In genomic region chr13:99205621-99206220, GRCh38 we compare ENCODE assay signal across 20 cellular contexts. TPM values are rescaled to one million over a fixed set of nuclear protein-coding genes. Genes with fewer than 3 reads are reported as not detected.
DNase-seq lines count a peak whose midpoint lies in the region; ATAC-seq and TF ChIP-seq lines count a peak whose summit lies in the region.
"Had no signal": no experiment of that assay in that cellular context is flagged by ENCODE, and none has a peak within 500 bp of the region (broad histone marks: within the 10 kb centered on the region; RNA-seq: fewer than 3 reads in every experiment).

No MANE protein-coding gene starts in this region.

- H3K36me3 Mint-ChIP-seq in T-helper 1 cell treated with Interleukin-12 subunit alpha and Interleukin-12 subunit beta and Interleukin-4 antibody, amounts not matched to agents 30 μg/mL and 1 μg/mL, for 36 hours (ENCODE audit: low read depth) = peaks cover 51% of the 10 kb centered on the region
- H3K36me3 Mint-ChIP-seq in activated T-helper 17 cell treated with anti-CD3 and anti-CD28 coated beads, Interleukin-2, amount 50 U/mL, for 72 hours (ENCODE audit: low read depth) = peaks cover 79% of the 10 kb centered on the region
- peaks cover 7 to 33% (median 9%) of the 10 kb centered on the region in 3 donors for H3K36me3 Mint-ChIP-seq in naive thymus-derived CD8-positive, alpha-beta T cell

- no peak for TF ChIP-seq CTCF in DND-41 (IDR thresholded peaks at IDR 0.05; ENCODE audit: borderline replicate concordance, extremely low read depth, low read length, poor library complexity, severe bottlenecking)

- no peak overlapping the region for H3K4me3 ChIP-seq in DND-41 (ENCODE audit: low read depth in 1 of 2, low read length in 2 of 2)
- H3K4me3 ChIP-seq: ascending aorta had no signal

- H3K4me1 Mint-ChIP-seq in T-helper 1 cell treated with Interleukin-12 subunit alpha and Interleukin-12 subunit beta and Interleukin-4 antibody, amounts not matched to agents 30 μg/mL and 1 μg/mL, for 36 hours (ENCODE audit: low read depth) = peaks cover 59% of the 10 kb centered on the region
- peaks cover 59% of the 10 kb centered on the region for H3K4me1 Mint-ChIP-seq in activated T-helper 17 cell treated with anti-CD3 and anti-CD28 coated beads, Interleukin-2, amount 50 U/mL, for 72 hours
- peaks cover 63 to 95% (median 86%) of the 10 kb centered on the region in 4 donors for H3K4me1 Mint-ChIP-seq in naive thymus-derived CD8-positive, alpha-beta T cell

- H3K4me1 ChIP-seq in DND-41 (ENCODE audit: insufficient read depth, low read length) = peaks cover 46% of the 10 kb centered on the region

- H3K27me3 ChIP-seq in DND-41 (ENCODE audit: insufficient read depth, low read length, poor library complexity) = no peaks in the 10 kb centered on the region
- H3K27me3 ChIP-seq: ascending aorta had no signal

- POLR2A ChIA-PET in naive thymus-derived CD8-positive, alpha-beta T cell (lab: Charles Lee) = interaction anchor here (1.0 to 13.7 kb wide), 8 partner anchors 11 to 118 kb away, joined by 3 to 319 read pairs (median 13); partner anchors contain the start of gene GPR18

- no peak overlapping the region for H3K4me2 ChIP-seq in DND-41 (ENCODE audit: insufficient read depth, low read length)

- no peaks in the 10 kb centered on the region for H3K9me3 ChIP-seq in DND-41 (ENCODE audit: insufficient read depth, low read length, severe bottlenecking)
- H3K9me3 ChIP-seq: ascending aorta had no signal

- H3K27me3 Mint-ChIP-seq in T-helper 1 cell treated with Interleukin-12 subunit alpha and Interleukin-12 subunit beta and Interleukin-4 antibody, amounts not matched to agents 30 μg/mL and 1 μg/mL, for 36 hours (ENCODE audit: low read depth) = peaks cover 24% of the 10 kb centered on the region
- H3K27me3 Mint-ChIP-seq in activated T-helper 17 cell treated with anti-CD3 and anti-CD28 coated beads, Interleukin-2, amount 50 U/mL, for 72 hours = no peaks in the 10 kb centered on the region
- H3K27me3 Mint-ChIP-seq in naive thymus-derived CD8-positive, alpha-beta T cell = peaks cover 0 to 1% (median 0%) of the 10 kb centered on the region in 5 donors

- DNase-seq in T-helper 1 cell = no peak
- no peak for DNase-seq in DND-41
- peak in 1 of 10 donors; percentile 8 for DNase-seq in naive thymus-derived CD8-positive, alpha-beta T cell
- DNase-seq: foreskin melanocyte, left colon, NCI-H1105, NCI-H82 had no signal

- peaks cover 60% of the 10 kb centered on the region for H4K20me1 ChIP-seq in DND-41 (ENCODE audit: insufficient read depth, low read length)

- peaks cover 27% of the 10 kb centered on the region for H3K36me3 ChIP-seq in DND-41 (ENCODE audit: insufficient read depth, low read length)
- H3K36me3 ChIP-seq: ascending aorta had no signal

- ATAC-seq in DND-41 (ENCODE audit: insufficient read depth, low read depth) = no peak
- no peak for ATAC-seq in activated T-helper 17 cell treated with anti-CD3 and anti-CD28 coated beads, Interleukin-2, amount 50 U/mL, for 72 hours (replicated peaks)
- no peak for ATAC-seq in naive thymus-derived CD8-positive, alpha-beta T cell
- no peak for ATAC-seq in GM21576 (IDR thresholded peaks at IDR 0.05; ENCODE audit: unreplicated experiment)
- ATAC-seq in GM21529 (IDR thresholded peaks at IDR 0.05; ENCODE audit: unreplicated experiment) = no peak
- no peak for ATAC-seq in GM21717 (IDR thresholded peaks at IDR 0.05; ENCODE audit: unreplicated experiment)
- ATAC-seq: left colon had no signal

- peak overlapping the region; percentile 74 for H3K4me3 Mint-ChIP-seq in T-helper 1 cell treated with Interleukin-12 subunit alpha and Interleukin-12 subunit beta and Interleukin-4 antibody, amounts not matched to agents 30 μg/mL and 1 μg/mL, for 36 hours
- H3K4me3 Mint-ChIP-seq in activated T-helper 17 cell treated with anti-CD3 and anti-CD28 coated beads, Interleukin-2, amount 50 U/mL, for 72 hours = peak overlapping the region; percentile 94
- H3K4me3 Mint-ChIP-seq in naive thymus-derived CD8-positive, alpha-beta T cell = peak overlapping the region; percentile 82 to 100 (median 90)

- peaks cover 100% of the 10 kb centered on the region for H3K79me2 ChIP-seq in DND-41 (ENCODE audit: insufficient read depth, low read length)

- H2AFZ ChIP-seq in DND-41 (ENCODE audit: low read depth, low read length) = no peak overlapping the region

- peak overlapping the region; percentile 4; the same call in 1 of the 2 replicates for H3K27ac ChIP-seq in DND-41 (ENCODE audit: low read length)
- H3K27ac ChIP-seq: 22Rv1, ascending aorta, C4-2B, HL-60, VCaP had no signal

- H3K27ac Mint-ChIP-seq in T-helper 1 cell treated with Interleukin-12 subunit alpha and Interleukin-12 subunit beta and Interleukin-4 antibody, amounts not matched to agents 30 μg/mL and 1 μg/mL, for 36 hours = no peak overlapping the region
- peak overlapping the region; percentile 90 for H3K27ac Mint-ChIP-seq in activated T-helper 17 cell treated with anti-CD3 and anti-CD28 coated beads, Interleukin-2, amount 50 U/mL, for 72 hours
- peak overlapping the region; percentile 89 to 98 (median 94) for H3K27ac Mint-ChIP-seq in naive thymus-derived CD8-positive, alpha-beta T cell

- H3K9ac ChIP-seq in DND-41 (ENCODE audit: low read depth, low read length) = no peak overlapping the region

- H3K9me3 Mint-ChIP-seq in T-helper 1 cell treated with Interleukin-12 subunit alpha and Interleukin-12 subunit beta and Interleukin-4 antibody, amounts not matched to agents 30 μg/mL and 1 μg/mL, for 36 hours = no peaks in the 10 kb centered on the region
- H3K9me3 Mint-ChIP-seq in activated T-helper 17 cell treated with anti-CD3 and anti-CD28 coated beads, Interleukin-2, amount 50 U/mL, for 72 hours = no peaks in the 10 kb centered on the region
- no peaks in the 10 kb centered on the region for H3K9me3 Mint-ChIP-seq in naive thymus-derived CD8-positive, alpha-beta T cell

RNA-seq across cellular contexts. Expression of gene UBAC2, which starts 5.1 kb away (rescaled TPM):
- total RNA-seq in activated T-helper 17 cell treated with anti-CD3 and anti-CD28 coated beads, Interleukin-2, amount 50 U/mL, for 72 hours = 10 to 100 TPM; 39.0 to 46.1 TPM
- 100 to 1,000 TPM; 105 to 108 TPM for total RNA-seq in naive thymus-derived CD8-positive, alpha-beta T cell
- polyA plus RNA-seq in naive thymus-derived CD8-positive, alpha-beta T cell = 100 to 1,000 TPM; 160 to 178 (median 173) TPM

RNA-seq across cellular contexts. Expression of gene GPR18, which starts 52.5 kb away (rescaled TPM):
- total RNA-seq in activated T-helper 17 cell treated with anti-CD3 and anti-CD28 coated beads, Interleukin-2, amount 50 U/mL, for 72 hours = 10 to 100 TPM in 1 of 2 donors, 1 to 10 TPM in 1; 8.7 to 10.1 TPM
- 10 to 100 TPM; 31.1 to 31.3 TPM for total RNA-seq in naive thymus-derived CD8-positive, alpha-beta T cell
- polyA plus RNA-seq in naive thymus-derived CD8-positive, alpha-beta T cell = 10 to 100 TPM; 22.2 to 37.0 (median 26.1) TPM
- total RNA-seq: ascending aorta, chondrocyte, posterior vena cava had no signal
- polyA plus RNA-seq: urinary bladder had no signal
